Comparison of ENCODE assay signal across 8 cellular contexts in the genomic region with DNA sequence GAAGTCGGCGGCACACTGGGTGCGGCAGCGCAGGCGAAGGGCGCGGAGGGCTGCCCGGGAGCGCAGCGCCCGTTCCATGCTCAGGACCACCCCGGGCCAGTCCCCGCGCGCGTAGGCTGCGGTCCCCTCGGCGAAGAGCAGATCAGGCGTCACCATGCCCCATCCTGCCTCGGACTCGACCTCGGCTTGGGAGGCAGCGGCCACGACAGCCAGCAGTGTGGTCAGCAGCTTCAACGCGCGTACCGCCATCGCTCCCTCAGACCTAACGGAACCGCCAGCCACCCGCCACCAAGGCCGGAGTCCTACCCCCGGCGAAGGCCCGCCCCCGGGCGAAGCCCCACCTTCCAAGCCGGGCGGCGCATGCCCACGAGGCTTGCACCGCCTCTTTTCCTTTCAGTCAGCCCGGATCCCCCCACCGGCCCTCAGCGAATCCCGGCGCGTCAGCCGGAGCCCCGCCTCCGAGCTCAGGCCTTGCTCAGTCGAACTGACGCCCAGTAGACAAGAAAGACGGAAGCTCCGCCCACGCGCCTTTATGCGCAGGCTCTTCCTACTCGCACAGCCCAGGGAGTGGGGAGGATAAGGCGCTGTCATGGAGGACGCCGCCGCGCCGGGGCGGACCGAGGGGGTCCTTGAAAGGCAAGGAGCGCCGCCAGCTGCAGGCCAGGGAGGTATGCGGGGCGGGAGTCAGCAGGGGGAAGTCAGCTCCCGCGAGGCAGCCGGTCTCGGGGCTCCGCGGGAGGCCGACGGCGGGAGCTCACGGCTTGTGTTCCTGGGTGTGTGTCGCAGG. TPM values are rescaled to one million over a fixed set of nuclear protein-coding genes. Genes with fewer than 3 reads are reported as not detected.
A peak's percentile ranks its signal among the peaks of the same experiment; 100 is the strongest.
DNase-seq lines count a peak whose midpoint lies in the region; ATAC-seq and TF ChIP-seq lines count a peak whose summit lies in the region.

Gene C1orf50, plus strand, starts transcription at position 527 of the 787 bp plus-strand sequence. Its CDS starts 63 bp downstream, at position 590.
A gene with protein sequence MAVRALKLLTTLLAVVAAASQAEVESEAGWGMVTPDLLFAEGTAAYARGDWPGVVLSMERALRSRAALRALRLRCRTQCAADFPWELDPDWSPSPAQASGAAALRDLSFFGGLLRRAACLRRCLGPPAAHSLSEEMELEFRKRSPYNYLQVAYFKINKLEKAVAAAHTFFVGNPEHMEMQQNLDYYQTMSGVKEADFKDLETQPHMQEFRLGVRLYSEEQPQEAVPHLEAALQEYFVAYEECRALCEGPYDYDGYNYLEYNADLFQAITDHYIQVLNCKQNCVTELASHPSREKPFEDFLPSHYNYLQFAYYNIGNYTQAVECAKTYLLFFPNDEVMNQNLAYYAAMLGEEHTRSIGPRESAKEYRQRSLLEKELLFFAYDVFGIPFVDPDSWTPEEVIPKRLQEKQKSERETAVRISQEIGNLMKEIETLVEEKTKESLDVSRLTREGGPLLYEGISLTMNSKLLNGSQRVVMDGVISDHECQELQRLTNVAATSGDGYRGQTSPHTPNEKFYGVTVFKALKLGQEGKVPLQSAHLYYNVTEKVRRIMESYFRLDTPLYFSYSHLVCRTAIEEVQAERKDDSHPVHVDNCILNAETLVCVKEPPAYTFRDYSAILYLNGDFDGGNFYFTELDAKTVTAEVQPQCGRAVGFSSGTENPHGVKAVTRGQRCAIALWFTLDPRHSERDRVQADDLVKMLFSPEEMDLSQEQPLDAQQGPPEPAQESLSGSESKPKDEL (minus strand): TSS at position 306 of the 787 bp plus-strand sequence. CDS start 57 bp downstream, at position 249.

- H3K27ac Mint-ChIP-seq in activated naive CD8-positive, alpha-beta T cell treated with anti-CD3 and anti-CD28 coated beads for 36 hours: peak within 1 kb of the TSS; percentile 93
- H3K27ac Mint-ChIP-seq in glutamatergic neuron (ENCODE audit: unreplicated experiment): peak within 1 kb of the TSS; percentile 92

- H3K27me3 ChIP-seq in osteoblast (ENCODE audit: insufficient read depth, low read length) (no peaks in the 10 kb centered on the region), thoracic aorta (replicated peaks; ENCODE audit: insufficient read depth) (no peaks in the 10 kb centered on the region)

- peaks cover 20% of the 10 kb centered on the region for H4K20me1 ChIP-seq in osteoblast (ENCODE audit: insufficient read depth, low read length)

- H2AFZ ChIP-seq in osteoblast (ENCODE audit: low read length): peak within 1 kb of the TSS; percentile 97

- peaks cover 21% of the 10 kb centered on the region for H3K36me3 Mint-ChIP-seq in activated naive CD8-positive, alpha-beta T cell treated with anti-CD3 and anti-CD28 coated beads for 36 hours
- no peaks in the 10 kb centered on the region for H3K36me3 Mint-ChIP-seq in glutamatergic neuron (ENCODE audit: unreplicated experiment)

- no peaks in the 10 kb centered on the region for H3K9me3 Mint-ChIP-seq in activated naive CD8-positive, alpha-beta T cell treated with anti-CD3 and anti-CD28 coated beads for 36 hours
- H3K9me3 Mint-ChIP-seq in glutamatergic neuron (ENCODE audit: unreplicated experiment): peaks cover 3% of the 10 kb centered on the region

- H3K27ac ChIP-seq in osteoblast (ENCODE audit: low read depth, low read length): peak within 1 kb of the TSS; percentile 88
- peak within 1 kb of the TSS; percentile 82 to 87 for H3K27ac ChIP-seq in thoracic aorta

- H3K9me3 ChIP-seq in osteoblast (ENCODE audit: low read depth, low read length): no peaks in the 10 kb centered on the region
- H3K9me3 ChIP-seq in thoracic aorta: no peaks in the 10 kb centered on the region

- H3K4me3 ChIP-seq in GM12864 (ENCODE audit: low read depth, low read length) (peak within 1 kb of the TSS; percentile 99), osteoblast (ENCODE audit: insufficient read depth, low read length) (peak within 1 kb of the TSS; percentile 99), thoracic aorta (peak within 1 kb of the TSS; percentile 93)

- no peak within 1 kb of the TSS for H3K4me3 Mint-ChIP-seq in activated naive CD8-positive, alpha-beta T cell treated with anti-CD3 and anti-CD28 coated beads for 36 hours
- H3K4me3 Mint-ChIP-seq in glutamatergic neuron (ENCODE audit: unreplicated experiment): peak within 1 kb of the TSS; percentile 91

- H3K4me1 Mint-ChIP-seq in activated naive CD8-positive, alpha-beta T cell treated with anti-CD3 and anti-CD28 coated beads for 36 hours: peaks cover 33% of the 10 kb centered on the region
- peaks cover 4% of the 10 kb centered on the region for H3K4me1 Mint-ChIP-seq in glutamatergic neuron (ENCODE audit: low read depth, unreplicated experiment)

- H3K79me2 ChIP-seq in osteoblast (ENCODE audit: insufficient read depth, low read length): peaks cover 92% of the 10 kb centered on the region

- DNase-seq in GM12864 (ENCODE audit: low read depth) (peak; percentile 96), NCI-H1105 (lab: John Stamatoyannopoulos, UW) (peak; percentile 100), SKM-1 (lab: John Stamatoyannopoulos, UW; ENCODE audit: unreplicated experiment) (peak; percentile 96), glutamatergic neuron (peak; percentile 100), osteoblast (ENCODE audit: insufficient read length, low spot score, missing footprints) (peak; percentile 96), thoracic aorta (ENCODE audit: low spot score) (peak; percentile 97)
- peak; percentile 100 for DNase-seq in activated naive CD8-positive, alpha-beta T cell treated with anti-CD3 and anti-CD28 coated beads for 36 hours

- H3K36me3 ChIP-seq in osteoblast (ENCODE audit: insufficient read depth, low read length) (peaks cover 6% of the 10 kb centered on the region), thoracic aorta (no peaks in the 10 kb centered on the region)

- H3K27me3 Mint-ChIP-seq in activated naive CD8-positive, alpha-beta T cell treated with anti-CD3 and anti-CD28 coated beads for 36 hours: no peaks in the 10 kb centered on the region
- peaks cover 6% of the 10 kb centered on the region for H3K27me3 Mint-ChIP-seq in glutamatergic neuron (ENCODE audit: unreplicated experiment)

- peak within 1 kb of the TSS; percentile 96 for H3K4me2 ChIP-seq in osteoblast (ENCODE audit: insufficient read depth, low read length)

- ATAC-seq in HG02642 (IDR thresholded peaks at IDR 0.05; ENCODE audit: poor library complexity, unreplicated experiment) (peak; percentile 90), thoracic aorta (ENCODE audit: insufficient number of reproducible peaks, low FRiP score, low read depth) (peak; percentile 96)

- H3K4me1 ChIP-seq in osteoblast (ENCODE audit: insufficient read depth, low read length): peaks cover 20% of the 10 kb centered on the region
- peaks cover 12 to 42% of the 10 kb centered on the region in 2 donors for H3K4me1 ChIP-seq in thoracic aorta (ENCODE audit: control insufficient read depth in 1 of 2, low read depth in 2 of 2)

- no peak for TF ChIP-seq CTCF in GM12864 (IDR thresholded peaks at IDR 0.05; ENCODE audit: low read depth, low read length, missing control alignments)
- no peak for TF ChIP-seq CTCF in glutamatergic neuron (IDR thresholded peaks at IDR 0.05; ENCODE audit: partially characterized antibody, unreplicated experiment)
- no peak for TF ChIP-seq CTCF in osteoblast (IDR thresholded peaks at IDR 0.05; ENCODE audit: extremely low read depth, low read depth, low read length)
- no peak for TF ChIP-seq CTCF in thoracic aorta (IDR thresholded peaks at IDR 0.05)

RNA-seq across cellular contexts. Expression of gene C1orf50, which starts in this region (rescaled TPM):
- total RNA-seq in activated naive CD8-positive, alpha-beta T cell treated with anti-CD3 and anti-CD28 coated beads for 36 hours: 1 to 10 TPM; 6.9 to 7.2 TPM
- total RNA-seq in glutamatergic neuron (ENCODE audit: unreplicated experiment) (21.6 TPM), osteoblast (4.7 and 5.9 TPM in 2 replicates), thoracic aorta (1 to 10 TPM; 4.1 to 4.3 TPM)

RNA-seq across cellular contexts. Expression of the second gene that starts in this region (rescaled TPM):
- total RNA-seq in activated naive CD8-positive, alpha-beta T cell treated with anti-CD3 and anti-CD28 coated beads for 36 hours: 10 to 100 TPM; 24.1 to 27.8 TPM
- 86.0 TPM for total RNA-seq in glutamatergic neuron (ENCODE audit: unreplicated experiment)
- total RNA-seq in osteoblast: 209 and 213 TPM in 2 replicates
- 10 to 100 TPM; 42.9 to 47.6 TPM for total RNA-seq in thoracic aorta

Comparison
In these comparisons a context has a peak if more than half of its experiments do, and no peak if none do; other contexts are left out.
1. Peak in every context shown above with its lines: DNase-seq, ATAC-seq, H3K4me3 ChIP-seq and H3K27ac ChIP-seq.